Comparison of ENCODE assay signal across 8 cellular contexts in the genomic region with DNA sequence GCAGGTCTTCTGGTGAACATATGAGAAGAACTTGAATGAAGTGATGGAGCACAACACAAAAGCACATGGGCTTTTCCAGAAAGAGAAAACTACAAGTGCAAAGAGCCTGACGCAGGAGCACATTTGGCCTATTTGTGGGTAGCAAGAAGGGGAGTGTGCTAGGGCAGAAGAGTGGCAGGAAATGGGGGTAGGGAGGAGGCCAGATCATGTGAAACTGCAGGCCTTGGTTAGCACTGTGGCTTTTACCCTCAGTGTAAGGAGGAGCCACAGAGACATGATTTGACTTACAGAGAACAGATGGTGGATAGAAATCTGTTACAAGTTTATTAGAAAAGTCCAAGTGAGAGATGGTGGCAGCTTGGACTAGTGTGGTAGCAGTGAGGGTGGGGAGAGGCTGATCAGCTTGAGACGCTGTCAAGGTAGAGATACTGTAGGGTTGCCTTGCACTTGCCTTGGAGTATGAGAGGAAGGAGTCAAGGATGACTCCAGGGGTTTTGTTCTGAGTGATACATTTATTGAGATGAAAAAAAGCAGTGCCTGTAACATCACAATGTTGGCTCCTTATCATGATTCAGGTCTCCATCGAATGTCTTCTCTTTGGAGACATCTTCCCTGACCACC.
DNase-seq lines count a peak whose midpoint lies in the region; ATAC-seq lines count a peak whose summit lies in the region.

No MANE protein-coding gene starts in this region.

- CTCF ChIA-PET in activated CD4-positive, alpha-beta memory T cell treated with anti-CD3 and anti-CD28 coated beads, Interleukin-2, amount 10 ng/mL, durations not matched to agents 7 days and 5 days (lab: Charles Lee) = no interaction called here

- H3K27ac Mint-ChIP-seq in activated CD4-positive, alpha-beta memory T cell treated with anti-CD3 and anti-CD28 coated beads, Interleukin-2, amount 10 ng/mL, durations not matched to agents 7 days and 5 days = peak overlapping the region; percentile 88

- peak; percentile 80 for DNase-seq in activated CD4-positive, alpha-beta memory T cell treated with anti-CD3 and anti-CD28 coated beads, Interleukin-2, amount 10 ng/mL, durations not matched to agents 7 days and 5 days
- peak; percentile 10 to 29 (median 15) for DNase-seq in stimulated activated CD4-positive, alpha-beta T cell treated with anti-CD3 and anti-CD28 coated beads, Interleukin-12 subunit alpha, Interleukin-12 subunit beta, amount 100 ng/mL, for 48 hours (ENCODE audit: low read depth in 2 of 3, low spot score in 1 of 3)
- DNase-seq in COLO829 (ENCODE audit: low spot score) (no peak), SIG-M5 (lab: John Stamatoyannopoulos, UW) (no peak), medulla oblongata (ENCODE audit: extremely low spot score) (no peak), caudate nucleus (lab: John Stamatoyannopoulos, UW) (no peak)

- peak; percentile 98 for ATAC-seq in GM19035 (IDR thresholded peaks at IDR 0.05; ENCODE audit: unreplicated experiment)
- peak; percentile 98 for ATAC-seq in HG03060 (IDR thresholded peaks at IDR 0.05; ENCODE audit: low read depth, unreplicated experiment)

- peaks cover 13% of the 10 kb centered on the region for H3K9me3 Mint-ChIP-seq in activated CD4-positive, alpha-beta memory T cell treated with anti-CD3 and anti-CD28 coated beads, Interleukin-2, amount 10 ng/mL, durations not matched to agents 7 days and 5 days

- H3K36me3 Mint-ChIP-seq in activated CD4-positive, alpha-beta memory T cell treated with anti-CD3 and anti-CD28 coated beads, Interleukin-2, amount 10 ng/mL, durations not matched to agents 7 days and 5 days (ENCODE audit: low read depth) = peaks cover 10% of the 10 kb centered on the region

- H3K27ac ChIP-seq in caudate nucleus (ENCODE audit: low read depth, low read length) = no peak overlapping the region

- H3K4me3 Mint-ChIP-seq in activated CD4-positive, alpha-beta memory T cell treated with anti-CD3 and anti-CD28 coated beads, Interleukin-2, amount 10 ng/mL, durations not matched to agents 7 days and 5 days = peak overlapping the region; percentile 20

- H3K4me1 Mint-ChIP-seq in activated CD4-positive, alpha-beta memory T cell treated with anti-CD3 and anti-CD28 coated beads, Interleukin-2, amount 10 ng/mL, durations not matched to agents 7 days and 5 days = peaks cover 34% of the 10 kb centered on the region

- H3K27me3 Mint-ChIP-seq in activated CD4-positive, alpha-beta memory T cell treated with anti-CD3 and anti-CD28 coated beads, Interleukin-2, amount 10 ng/mL, durations not matched to agents 7 days and 5 days = no peaks in the 10 kb centered on the region

- POLR2A ChIA-PET in activated CD4-positive, alpha-beta memory T cell treated with anti-CD3 and anti-CD28 coated beads, Interleukin-2, amount 10 ng/mL, durations not matched to agents 7 days and 5 days (lab: Charles Lee) = no interaction called here

Comparison
In these comparisons a context has a peak if more than half of its experiments do, and no peak if none do; other contexts are left out.
1. DNase-seq: peak in activated CD4-positive, alpha-beta memory T cell treated with anti-CD3 and anti-CD28 coated beads, Interleukin-2, amount 10 ng/mL, durations not matched to agents 7 days and 5 days (single experiment) and stimulated activated CD4-positive, alpha-beta T cell treated with anti-CD3 and anti-CD28 coated beads, Interleukin-12 subunit alpha, Interleukin-12 subunit beta, amount 100 ng/mL, for 48 hours (3 of 3); none in COLO829 (single experiment), SIG-M5 (single experiment), medulla oblongata (single experiment) and caudate nucleus (0 of 61).